In the genomic region with DNA sequence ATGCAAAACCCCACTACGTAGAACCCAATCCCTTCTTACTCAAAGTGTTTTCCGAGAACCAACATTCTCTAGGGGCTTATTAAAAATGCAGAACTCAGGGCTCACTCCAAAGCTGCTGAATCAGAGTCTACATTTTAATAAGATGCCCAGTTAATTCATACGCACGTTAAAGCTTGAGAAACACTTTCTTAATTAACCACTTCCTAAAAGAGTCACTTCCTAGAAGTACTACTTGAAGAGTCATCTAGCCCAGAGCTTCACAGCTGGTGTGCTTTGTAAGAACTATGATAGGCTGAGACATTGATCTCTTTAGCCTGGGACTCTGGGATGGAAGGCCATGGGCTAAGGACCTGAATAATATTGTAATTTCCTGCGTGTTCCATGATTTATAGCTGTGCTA, we compare ENCODE assay signal across 1 cellular context.
TF ChIP-seq lines count a peak whose summit lies in the region.

No MANE protein-coding gene starts in this region.

TF ChIP-seq in K562, 482 proteins besides CTCF, POLR2A, EP300 and RAD21:
- TF ChIP-seq, protein P1, sequence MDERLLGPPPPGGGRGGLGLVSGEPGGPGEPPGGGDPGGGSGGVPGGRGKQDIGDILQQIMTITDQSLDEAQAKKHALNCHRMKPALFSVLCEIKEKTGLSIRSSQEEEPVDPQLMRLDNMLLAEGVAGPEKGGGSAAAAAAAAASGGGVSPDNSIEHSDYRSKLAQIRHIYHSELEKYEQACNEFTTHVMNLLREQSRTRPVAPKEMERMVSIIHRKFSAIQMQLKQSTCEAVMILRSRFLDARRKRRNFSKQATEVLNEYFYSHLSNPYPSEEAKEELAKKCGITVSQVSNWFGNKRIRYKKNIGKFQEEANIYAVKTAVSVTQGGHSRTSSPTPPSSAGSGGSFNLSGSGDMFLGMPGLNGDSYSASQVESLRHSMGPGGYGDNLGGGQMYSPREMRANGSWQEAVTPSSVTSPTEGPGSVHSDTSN (CRISPR knock-in tag; IDR thresholded peaks at IDR 0.05; ENCODE audit: low read depth) = no peak
- TF ChIP-seq, protein P1 (tag; conservative IDR thresholded peaks at IDR 0.05; ENCODE audit: low read depth) = peak; percentile 46
- TF ChIP-seq TSC22D4 (tag; IDR thresholded peaks at IDR 0.05) = no peak
- peak; percentile 13; the same call in 1 of the 2 replicates for TF ChIP-seq NFE2 (IDR thresholded peaks at IDR 0.05; ENCODE audit: low read depth)
- TF ChIP-seq MEIS2 (IDR thresholded peaks at IDR 0.05; ENCODE audit: partially characterized antibody) = peak; percentile 47
- TF ChIP-seq HNRNPL (IDR thresholded peaks at IDR 0.05; ENCODE audit: low read depth, low read length) = no peak
- peak in 1 of 2 experiments; percentile 22; a peak in 1 of 3 replicates for TF ChIP-seq CBX3 (IDR thresholded peaks at IDR 0.05; ENCODE audit: borderline replicate concordance in 1 of 2, low read length in 2 of 2)
- TF ChIP-seq TBP (optimal IDR thresholded peaks at IDR 0.05; ENCODE audit: low read depth, low read length) = peak; percentile 36
- TF ChIP-seq, protein P2, sequence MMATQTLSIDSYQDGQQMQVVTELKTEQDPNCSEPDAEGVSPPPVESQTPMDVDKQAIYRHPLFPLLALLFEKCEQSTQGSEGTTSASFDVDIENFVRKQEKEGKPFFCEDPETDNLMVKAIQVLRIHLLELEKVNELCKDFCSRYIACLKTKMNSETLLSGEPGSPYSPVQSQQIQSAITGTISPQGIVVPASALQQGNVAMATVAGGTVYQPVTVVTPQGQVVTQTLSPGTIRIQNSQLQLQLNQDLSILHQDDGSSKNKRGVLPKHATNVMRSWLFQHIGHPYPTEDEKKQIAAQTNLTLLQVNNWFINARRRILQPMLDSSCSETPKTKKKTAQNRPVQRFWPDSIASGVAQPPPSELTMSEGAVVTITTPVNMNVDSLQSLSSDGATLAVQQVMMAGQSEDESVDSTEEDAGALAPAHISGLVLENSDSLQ (IDR thresholded peaks at IDR 0.05) = peak; percentile 43
- TF ChIP-seq, protein P3, sequence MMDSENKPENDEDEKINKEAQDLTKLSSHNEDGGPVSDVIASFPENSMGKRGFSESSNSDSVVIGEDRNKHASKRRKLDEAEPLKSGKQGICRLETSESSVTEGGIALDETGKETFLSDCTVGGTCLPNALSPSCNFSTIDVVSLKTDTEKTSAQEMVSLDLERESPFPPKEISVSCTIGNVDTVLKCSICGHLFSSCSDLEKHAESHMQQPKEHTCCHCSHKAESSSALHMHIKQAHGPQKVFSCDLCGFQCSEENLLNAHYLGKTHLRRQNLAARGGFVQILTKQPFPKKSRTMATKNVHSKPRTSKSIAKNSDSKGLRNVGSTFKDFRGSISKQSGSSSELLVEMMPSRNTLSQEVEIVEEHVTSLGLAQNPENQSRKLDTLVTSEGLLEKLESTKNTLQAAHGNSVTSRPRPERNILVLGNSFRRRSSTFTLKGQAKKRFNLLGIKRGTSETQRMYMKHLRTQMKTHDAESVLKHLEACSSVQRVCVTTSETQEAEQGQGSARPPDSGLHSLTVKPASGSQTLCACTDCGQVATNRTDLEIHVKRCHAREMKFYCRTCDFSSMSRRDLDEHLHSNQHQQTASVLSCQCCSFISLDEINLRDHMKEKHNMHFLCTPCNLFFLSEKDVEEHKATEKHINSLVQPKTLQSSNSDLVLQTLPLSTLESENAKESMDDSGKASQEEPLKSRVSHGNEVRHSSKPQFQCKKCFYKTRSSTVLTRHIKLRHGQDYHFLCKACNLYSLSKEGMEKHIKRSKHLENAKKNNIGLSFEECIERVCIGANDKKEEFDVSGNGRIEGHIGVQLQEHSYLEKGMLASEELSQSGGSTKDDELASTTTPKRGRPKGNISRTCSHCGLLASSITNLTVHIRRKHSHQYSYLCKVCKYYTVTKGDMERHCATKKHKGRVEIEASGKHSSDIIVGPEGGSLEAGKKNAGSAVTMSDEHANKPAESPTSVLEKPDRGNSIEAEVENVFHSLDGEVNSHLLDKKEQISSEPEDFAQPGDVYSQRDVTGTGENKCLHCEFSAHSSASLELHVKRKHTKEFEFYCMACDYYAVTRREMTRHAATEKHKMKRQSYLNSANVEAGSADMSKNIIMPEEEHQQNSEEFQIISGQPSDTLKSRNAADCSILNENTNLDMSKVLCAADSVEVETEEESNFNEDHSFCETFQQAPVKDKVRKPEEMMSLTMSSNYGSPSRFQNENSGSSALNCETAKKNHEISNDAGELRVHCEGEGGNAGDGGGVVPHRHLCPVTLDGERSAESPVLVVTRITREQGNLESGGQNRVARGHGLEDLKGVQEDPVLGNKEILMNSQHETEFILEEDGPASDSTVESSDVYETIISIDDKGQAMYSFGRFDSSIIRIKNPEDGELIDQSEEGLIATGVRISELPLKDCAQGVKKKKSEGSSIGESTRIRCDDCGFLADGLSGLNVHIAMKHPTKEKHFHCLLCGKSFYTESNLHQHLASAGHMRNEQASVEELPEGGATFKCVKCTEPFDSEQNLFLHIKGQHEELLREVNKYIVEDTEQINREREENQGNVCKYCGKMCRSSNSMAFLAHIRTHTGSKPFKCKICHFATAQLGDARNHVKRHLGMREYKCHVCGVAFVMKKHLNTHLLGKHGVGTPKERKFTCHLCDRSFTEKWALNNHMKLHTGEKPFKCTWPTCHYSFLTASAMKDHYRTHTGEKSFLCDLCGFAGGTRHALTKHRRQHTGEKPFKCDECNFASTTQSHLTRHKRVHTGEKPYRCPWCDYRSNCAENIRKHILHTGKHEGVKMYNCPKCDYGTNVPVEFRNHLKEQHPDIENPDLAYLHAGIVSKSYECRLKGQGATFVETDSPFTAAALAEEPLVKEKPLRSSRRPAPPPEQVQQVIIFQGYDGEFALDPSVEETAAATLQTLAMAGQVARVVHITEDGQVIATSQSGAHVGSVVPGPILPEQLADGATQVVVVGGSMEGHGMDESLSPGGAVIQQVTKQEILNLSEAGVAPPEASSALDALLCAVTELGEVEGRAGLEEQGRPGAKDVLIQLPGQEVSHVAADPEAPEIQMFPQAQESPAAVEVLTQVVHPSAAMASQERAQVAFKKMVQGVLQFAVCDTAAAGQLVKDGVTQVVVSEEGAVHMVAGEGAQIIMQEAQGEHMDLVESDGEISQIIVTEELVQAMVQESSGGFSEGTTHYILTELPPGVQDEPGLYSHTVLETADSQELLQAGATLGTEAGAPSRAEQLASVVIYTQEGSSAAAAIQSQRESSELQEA (IDR thresholded peaks at IDR 0.05; ENCODE audit: low read depth) = no peak
- TF ChIP-seq SPI1 (IDR thresholded peaks at IDR 0.05; ENCODE audit: borderline replicate concordance, low read depth, low read length) = 0 out of 2 replicates have a peak, but pooled peaks have one; percentile 9
- TF ChIP-seq, protein P4, sequence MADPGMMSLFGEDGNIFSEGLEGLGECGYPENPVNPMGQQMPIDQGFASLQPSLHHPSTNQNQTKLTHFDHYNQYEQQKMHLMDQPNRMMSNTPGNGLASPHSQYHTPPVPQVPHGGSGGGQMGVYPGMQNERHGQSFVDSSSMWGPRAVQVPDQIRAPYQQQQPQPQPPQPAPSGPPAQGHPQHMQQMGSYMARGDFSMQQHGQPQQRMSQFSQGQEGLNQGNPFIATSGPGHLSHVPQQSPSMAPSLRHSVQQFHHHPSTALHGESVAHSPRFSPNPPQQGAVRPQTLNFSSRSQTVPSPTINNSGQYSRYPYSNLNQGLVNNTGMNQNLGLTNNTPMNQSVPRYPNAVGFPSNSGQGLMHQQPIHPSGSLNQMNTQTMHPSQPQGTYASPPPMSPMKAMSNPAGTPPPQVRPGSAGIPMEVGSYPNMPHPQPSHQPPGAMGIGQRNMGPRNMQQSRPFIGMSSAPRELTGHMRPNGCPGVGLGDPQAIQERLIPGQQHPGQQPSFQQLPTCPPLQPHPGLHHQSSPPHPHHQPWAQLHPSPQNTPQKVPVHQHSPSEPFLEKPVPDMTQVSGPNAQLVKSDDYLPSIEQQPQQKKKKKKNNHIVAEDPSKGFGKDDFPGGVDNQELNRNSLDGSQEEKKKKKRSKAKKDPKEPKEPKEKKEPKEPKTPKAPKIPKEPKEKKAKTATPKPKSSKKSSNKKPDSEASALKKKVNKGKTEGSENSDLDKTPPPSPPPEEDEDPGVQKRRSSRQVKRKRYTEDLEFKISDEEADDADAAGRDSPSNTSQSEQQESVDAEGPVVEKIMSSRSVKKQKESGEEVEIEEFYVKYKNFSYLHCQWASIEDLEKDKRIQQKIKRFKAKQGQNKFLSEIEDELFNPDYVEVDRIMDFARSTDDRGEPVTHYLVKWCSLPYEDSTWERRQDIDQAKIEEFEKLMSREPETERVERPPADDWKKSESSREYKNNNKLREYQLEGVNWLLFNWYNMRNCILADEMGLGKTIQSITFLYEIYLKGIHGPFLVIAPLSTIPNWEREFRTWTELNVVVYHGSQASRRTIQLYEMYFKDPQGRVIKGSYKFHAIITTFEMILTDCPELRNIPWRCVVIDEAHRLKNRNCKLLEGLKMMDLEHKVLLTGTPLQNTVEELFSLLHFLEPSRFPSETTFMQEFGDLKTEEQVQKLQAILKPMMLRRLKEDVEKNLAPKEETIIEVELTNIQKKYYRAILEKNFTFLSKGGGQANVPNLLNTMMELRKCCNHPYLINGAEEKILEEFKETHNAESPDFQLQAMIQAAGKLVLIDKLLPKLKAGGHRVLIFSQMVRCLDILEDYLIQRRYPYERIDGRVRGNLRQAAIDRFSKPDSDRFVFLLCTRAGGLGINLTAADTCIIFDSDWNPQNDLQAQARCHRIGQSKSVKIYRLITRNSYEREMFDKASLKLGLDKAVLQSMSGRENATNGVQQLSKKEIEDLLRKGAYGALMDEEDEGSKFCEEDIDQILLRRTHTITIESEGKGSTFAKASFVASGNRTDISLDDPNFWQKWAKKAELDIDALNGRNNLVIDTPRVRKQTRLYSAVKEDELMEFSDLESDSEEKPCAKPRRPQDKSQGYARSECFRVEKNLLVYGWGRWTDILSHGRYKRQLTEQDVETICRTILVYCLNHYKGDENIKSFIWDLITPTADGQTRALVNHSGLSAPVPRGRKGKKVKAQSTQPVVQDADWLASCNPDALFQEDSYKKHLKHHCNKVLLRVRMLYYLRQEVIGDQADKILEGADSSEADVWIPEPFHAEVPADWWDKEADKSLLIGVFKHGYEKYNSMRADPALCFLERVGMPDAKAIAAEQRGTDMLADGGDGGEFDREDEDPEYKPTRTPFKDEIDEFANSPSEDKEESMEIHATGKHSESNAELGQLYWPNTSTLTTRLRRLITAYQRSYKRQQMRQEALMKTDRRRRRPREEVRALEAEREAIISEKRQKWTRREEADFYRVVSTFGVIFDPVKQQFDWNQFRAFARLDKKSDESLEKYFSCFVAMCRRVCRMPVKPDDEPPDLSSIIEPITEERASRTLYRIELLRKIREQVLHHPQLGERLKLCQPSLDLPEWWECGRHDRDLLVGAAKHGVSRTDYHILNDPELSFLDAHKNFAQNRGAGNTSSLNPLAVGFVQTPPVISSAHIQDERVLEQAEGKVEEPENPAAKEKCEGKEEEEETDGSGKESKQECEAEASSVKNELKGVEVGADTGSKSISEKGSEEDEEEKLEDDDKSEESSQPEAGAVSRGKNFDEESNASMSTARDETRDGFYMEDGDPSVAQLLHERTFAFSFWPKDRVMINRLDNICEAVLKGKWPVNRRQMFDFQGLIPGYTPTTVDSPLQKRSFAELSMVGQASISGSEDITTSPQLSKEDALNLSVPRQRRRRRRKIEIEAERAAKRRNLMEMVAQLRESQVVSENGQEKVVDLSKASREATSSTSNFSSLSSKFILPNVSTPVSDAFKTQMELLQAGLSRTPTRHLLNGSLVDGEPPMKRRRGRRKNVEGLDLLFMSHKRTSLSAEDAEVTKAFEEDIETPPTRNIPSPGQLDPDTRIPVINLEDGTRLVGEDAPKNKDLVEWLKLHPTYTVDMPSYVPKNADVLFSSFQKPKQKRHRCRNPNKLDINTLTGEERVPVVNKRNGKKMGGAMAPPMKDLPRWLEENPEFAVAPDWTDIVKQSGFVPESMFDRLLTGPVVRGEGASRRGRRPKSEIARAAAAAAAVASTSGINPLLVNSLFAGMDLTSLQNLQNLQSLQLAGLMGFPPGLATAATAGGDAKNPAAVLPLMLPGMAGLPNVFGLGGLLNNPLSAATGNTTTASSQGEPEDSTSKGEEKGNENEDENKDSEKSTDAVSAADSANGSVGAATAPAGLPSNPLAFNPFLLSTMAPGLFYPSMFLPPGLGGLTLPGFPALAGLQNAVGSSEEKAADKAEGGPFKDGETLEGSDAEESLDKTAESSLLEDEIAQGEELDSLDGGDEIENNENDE (IDR thresholded peaks at IDR 0.05; ENCODE audit: low read depth, low read length) = no peak
TF ChIP-seq in K562: peak in this region for 7.
